ENCODE assay signal across 1 cellular context in genomic region chr15:41230650-41231533, GRCh38.
TF ChIP-seq lines count a peak whose summit lies in the region.

CHP1 (plus strand) TSS chr15:41231268; CDS start chr15:41231383, 115 bp downstream.
EXD1 (minus strand) TSS chr15:41230757; CDS start chr15:41226575, 4,182 bp downstream.

TF ChIP-seq in HepG2, 621 proteins besides CTCF, POLR2A, EP300 and RAD21 (continued from another document and continues in another):
- no peak for TF ChIP-seq ZKSCAN5 (CRISPR knock-in tag; IDR thresholded peaks at IDR 0.05)
- TF ChIP-seq HOXA9 (CRISPR knock-in tag; IDR thresholded peaks at IDR 0.05; ENCODE audit: borderline replicate concordance) = 0 out of 2 replicates have a peak, but pooled peaks have one; percentile 17
- TF ChIP-seq SNAPC5 (CRISPR knock-in tag; IDR thresholded peaks at IDR 0.05; ENCODE audit: borderline replicate concordance) = 0 out of 2 replicates have a peak, but pooled peaks have one; percentile 25
- TF ChIP-seq NFYB (CRISPR knock-in tag; IDR thresholded peaks at IDR 0.05) = peak; percentile 79
- TF ChIP-seq DZIP1 (CRISPR knock-in tag; IDR thresholded peaks at IDR 0.05) = peak; percentile 93
- TF ChIP-seq HES4 (CRISPR knock-in tag; IDR thresholded peaks at IDR 0.05; ENCODE audit: borderline replicate concordance) = peak; percentile 100
- TF ChIP-seq ZNF460 (CRISPR knock-in tag; IDR thresholded peaks at IDR 0.05; ENCODE audit: borderline replicate concordance) = peak; percentile 64; the same call in 1 of the 2 replicates
- peak; percentile 44; the same call in 1 of the 2 replicates for TF ChIP-seq GLI4 (CRISPR knock-in tag; IDR thresholded peaks at IDR 0.05; ENCODE audit: borderline replicate concordance)
- TF ChIP-seq FOSL1 (CRISPR knock-in tag; IDR thresholded peaks at IDR 0.05; ENCODE audit: borderline replicate concordance) = no peak; the same call in 1 of the 2 replicates
- TF ChIP-seq ZNF792 (CRISPR knock-in tag; IDR thresholded peaks at IDR 0.05) = 0 out of 2 replicates have a peak, but pooled peaks have one; percentile 62
- TF ChIP-seq RFXAP (CRISPR knock-in tag; IDR thresholded peaks at IDR 0.05; ENCODE audit: borderline replicate concordance) = peak; percentile 75; the same call in 1 of the 2 replicates
- no peak for TF ChIP-seq CSRNP2 (CRISPR knock-in tag; conservative IDR thresholded peaks at IDR 0.05; ENCODE audit: low read depth)
- TF ChIP-seq ZNF713 (CRISPR knock-in tag; IDR thresholded peaks at IDR 0.05) = peak; percentile 39; the same call in 1 of the 2 replicates
- TF ChIP-seq ZNF615 (CRISPR knock-in tag; IDR thresholded peaks at IDR 0.05; ENCODE audit: borderline replicate concordance) = no peak
- peak; percentile 45; the same call in 1 of the 2 replicates for TF ChIP-seq MIER3 (CRISPR knock-in tag; IDR thresholded peaks at IDR 0.05; ENCODE audit: borderline replicate concordance)
- no peak for TF ChIP-seq TBP (CRISPR knock-in tag; IDR thresholded peaks at IDR 0.05)
- TF ChIP-seq MAFK (conservative IDR thresholded peaks at IDR 0.05 in 1 of 2, IDR thresholded peaks at IDR 0.05 in 1 of 2; ENCODE audit: low read length in 2 of 2) = no peak
- peak; percentile 91 for TF ChIP-seq ATF7-NPFF (CRISPR knock-in tag; IDR thresholded peaks at IDR 0.05; ENCODE audit: low read depth)
- TF ChIP-seq ZNF251 (CRISPR knock-in tag; IDR thresholded peaks at IDR 0.05) = no peak
- peak; percentile 70; the same call in 1 of the 2 replicates for TF ChIP-seq ZNF34 (CRISPR knock-in tag; IDR thresholded peaks at IDR 0.05; ENCODE audit: borderline replicate concordance)
- TF ChIP-seq HNRNPK (IDR thresholded peaks at IDR 0.05; ENCODE audit: low read depth, low read length, poor library complexity, severe bottlenecking) = peak; percentile 89
- TF ChIP-seq TP53 (CRISPR knock-in tag; conservative IDR thresholded peaks at IDR 0.05) = 0 out of 2 replicates have a peak, but pooled peaks have one; percentile 4
- TF ChIP-seq ZNF652 (CRISPR knock-in tag; IDR thresholded peaks at IDR 0.05; ENCODE audit: borderline replicate concordance, low read depth) = peak; percentile 33; the same call in 1 of the 2 replicates
- TF ChIP-seq ZNF839 (CRISPR knock-in tag; IDR thresholded peaks at IDR 0.05; ENCODE audit: borderline replicate concordance) = 0 out of 2 replicates have a peak, but pooled peaks have one; percentile 70
- TF ChIP-seq MYC (CRISPR knock-in tag; IDR thresholded peaks at IDR 0.05; ENCODE audit: borderline replicate concordance) = peak; percentile 77; the same call in 1 of the 2 replicates
- peak; percentile 88 for TF ChIP-seq HIVEP1 (CRISPR knock-in tag; IDR thresholded peaks at IDR 0.05)
- no peak; the same call in none of the 2 replicates for TF ChIP-seq ZBTB2 (CRISPR knock-in tag; IDR thresholded peaks at IDR 0.05; ENCODE audit: low read depth)
- TF ChIP-seq MED1 (CRISPR knock-in tag; IDR thresholded peaks at IDR 0.05) = peak; percentile 45
- TF ChIP-seq PBX2 (CRISPR knock-in tag; IDR thresholded peaks at IDR 0.05) = 0 out of 2 replicates have a peak, but pooled peaks have one; percentile 26
- peak; percentile 88 for TF ChIP-seq ZNF768 (CRISPR knock-in tag; IDR thresholded peaks at IDR 0.05)
- TF ChIP-seq KLF12 (CRISPR knock-in tag; IDR thresholded peaks at IDR 0.05; ENCODE audit: borderline replicate concordance) = peak; percentile 60; the same call in 1 of the 2 replicates
- peak; percentile 15; the same call in 1 of the 2 replicates for TF ChIP-seq HIC2 (CRISPR knock-in tag; IDR thresholded peaks at IDR 0.05; ENCODE audit: low read depth)
- TF ChIP-seq FOXA1 (IDR thresholded peaks at IDR 0.05) = no peak
- peak; percentile 37 for TF ChIP-seq FOXA1 (CRISPR knock-in tag; IDR thresholded peaks at IDR 0.05)
- TF ChIP-seq ZNF552 (CRISPR knock-in tag; IDR thresholded peaks at IDR 0.05; ENCODE audit: borderline replicate concordance) = peak; percentile 79
- no peak for TF ChIP-seq FIP1L1 (IDR thresholded peaks at IDR 0.05; ENCODE audit: borderline replicate concordance, insufficient read depth, low read depth, low read length)
- TF ChIP-seq POLR2AphosphoS2 (IDR thresholded peaks at IDR 0.05; ENCODE audit: low read depth, low read length) = no peak
- 0 out of 2 replicates have a peak, but pooled peaks have one; percentile 45 for TF ChIP-seq GATA4 (IDR thresholded peaks at IDR 0.05; ENCODE audit: borderline replicate concordance, low read depth)
- peak; percentile 79 for TF ChIP-seq PITX1 (CRISPR knock-in tag; IDR thresholded peaks at IDR 0.05)
- peak; percentile 41; the same call in 1 of the 2 replicates for TF ChIP-seq ZNF121 (CRISPR knock-in tag; IDR thresholded peaks at IDR 0.05)
- peak; percentile 90 for TF ChIP-seq NCOA1 (CRISPR knock-in tag; IDR thresholded peaks at IDR 0.05)
- TF ChIP-seq TEAD3 (CRISPR knock-in tag; optimal IDR thresholded peaks at IDR 0.05; ENCODE audit: borderline replicate concordance) = peak; percentile 59
- peak; percentile 88 for TF ChIP-seq ZNF878 (CRISPR knock-in tag; IDR thresholded peaks at IDR 0.05)
- peak; percentile 76 for TF ChIP-seq AHDC1 (CRISPR knock-in tag; IDR thresholded peaks at IDR 0.05; ENCODE audit: borderline replicate concordance)
- no peak for TF ChIP-seq RELA (CRISPR knock-in tag; IDR thresholded peaks at IDR 0.05)
- TF ChIP-seq ETV5 (CRISPR knock-in tag; IDR thresholded peaks at IDR 0.05; ENCODE audit: borderline replicate concordance) = peak; percentile 40; the same call in 1 of the 2 replicates
- 0 out of 2 replicates have a peak, but pooled peaks have one; percentile 43 for TF ChIP-seq ZNF660 (CRISPR knock-in tag; IDR thresholded peaks at IDR 0.05; ENCODE audit: borderline replicate concordance, low read depth)
